22 cellular contexts compared by ENCODE assay signal in the genomic region with DNA sequence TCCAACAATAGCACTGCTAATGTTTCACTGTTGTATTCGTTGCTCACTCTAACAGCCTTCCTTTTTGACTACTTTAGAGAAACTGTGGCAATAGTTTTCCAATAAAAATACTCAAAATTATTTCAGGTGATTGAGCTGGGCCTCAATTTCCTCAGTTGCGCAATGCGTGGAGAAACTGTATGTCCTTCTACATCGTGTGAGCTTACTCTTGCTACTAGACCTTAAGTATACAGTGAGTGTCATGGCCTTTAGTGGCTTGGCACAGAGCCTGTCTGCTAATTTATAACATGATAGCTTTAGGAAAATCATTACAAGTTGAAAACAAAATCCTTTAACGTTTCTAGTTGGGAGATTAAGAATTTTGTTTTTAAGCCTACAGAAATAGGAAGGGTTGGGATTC.
"Had no signal": no experiment of that assay in that cellular context is flagged by ENCODE, and none has a peak within 500 bp of the region (broad histone marks: within the 10 kb centered on the region; RNA-seq: fewer than 3 reads in every experiment).

No MANE protein-coding gene starts in this region.

- H3K36me3 ChIP-seq: esophagus squamous epithelium, spleen, tibial nerve, upper lobe of right lung, vagina had no signal

- H3K27me3 Mint-ChIP-seq: dendritic cell treated with granulocyte-macrophage colony-stimulating factor and Interleukin-4, amounts not matched to agents 40 ng/mL and 50 ng/mL, for 4 days; stimulated activated memory B cell treated with anti-CD40 and anti-IgM and Interleukin-4, amounts not matched to agents 10 μg/mL and 1 μg/mL and 100 μg/mL, for 72 hours; stimulated activated naive CD8-positive, alpha-beta T cell treated with anti-CD3 and anti-CD28 coated beads, Interleukin-15, Interleukin-2, amounts not matched to agents 100 ng/mL and 50 ng/mL, for 24 hours had no signal

- H3K79me2 ChIP-seq: hepatocyte had no signal

- H3K27me3 ChIP-seq: esophagus squamous epithelium, hepatocyte, upper lobe of right lung, vagina had no signal

- H3K4me1 Mint-ChIP-seq: naive thymus-derived CD4-positive, alpha-beta T cell; stimulated activated memory B cell treated with anti-CD40 and anti-IgM and Interleukin-4, amounts not matched to agents 10 μg/mL and 1 μg/mL and 100 μg/mL, for 72 hours had no signal

- H3K4me3 Mint-ChIP-seq: dendritic cell treated with granulocyte-macrophage colony-stimulating factor and Interleukin-4, amounts not matched to agents 40 ng/mL and 50 ng/mL, for 4 days; naive thymus-derived CD4-positive, alpha-beta T cell; nephron progenitor cell; stimulated activated memory B cell treated with anti-CD40 and anti-IgM and Interleukin-4, amounts not matched to agents 10 μg/mL and 1 μg/mL and 100 μg/mL, for 72 hours; stimulated activated naive CD8-positive, alpha-beta T cell treated with anti-CD3 and anti-CD28 coated beads, Interleukin-15, Interleukin-2, amounts not matched to agents 100 ng/mL and 50 ng/mL, for 24 hours had no signal

- ATAC-seq: left colon; left ventricle myocardium superior; naive thymus-derived CD4-positive, alpha-beta T cell; sciatic nerve; stimulated activated memory B cell treated with anti-CD40 and anti-IgM and Interleukin-4, amounts not matched to agents 10 μg/mL and 1 μg/mL and 100 μg/mL, for 72 hours; upper lobe of right lung had no signal

- H2AFZ ChIP-seq: hepatocyte had no signal

- H3K27ac ChIP-seq: esophagus squamous epithelium, hepatocyte, spleen, tibial nerve, upper lobe of right lung, vagina had no signal

- H3K4me3 ChIP-seq: esophagus squamous epithelium, hepatocyte, lung, spleen, tibial nerve, upper lobe of right lung, vagina had no signal

- H3K9me3 Mint-ChIP-seq: dendritic cell treated with granulocyte-macrophage colony-stimulating factor and Interleukin-4, amounts not matched to agents 40 ng/mL and 50 ng/mL, for 4 days; naive thymus-derived CD4-positive, alpha-beta T cell; nephron progenitor cell; stimulated activated memory B cell treated with anti-CD40 and anti-IgM and Interleukin-4, amounts not matched to agents 10 μg/mL and 1 μg/mL and 100 μg/mL, for 72 hours; stimulated activated naive CD8-positive, alpha-beta T cell treated with anti-CD3 and anti-CD28 coated beads, Interleukin-15, Interleukin-2, amounts not matched to agents 100 ng/mL and 50 ng/mL, for 24 hours had no signal

- DNase-seq: esophagus squamous epithelium; foreskin melanocyte; head of caudate nucleus; left colon; left ventricle myocardium superior; naive thymus-derived CD4-positive, alpha-beta T cell; nephron progenitor cell; posterior cingulate gyrus; spleen; stimulated activated CD4-positive, alpha-beta T cell treated with anti-CD3 and anti-CD28 coated beads, Interleukin-15, amount 100 ng/mL, for 24 hours; stimulated activated CD4-positive, alpha-beta T cell treated with anti-CD3 and anti-CD28 coated beads, Interleukin-1b, Interleukin-23, amount 100 ng/mL, for 48 hours; stimulated activated CD4-positive, alpha-beta T cell treated with anti-CD3 and anti-CD28 coated beads, Interleukin-4, amount 100 ng/mL, for 24 hours; upper lobe of right lung had no signal

- H3K9me3 ChIP-seq: esophagus squamous epithelium, spleen, tibial nerve, upper lobe of right lung, vagina had no signal

- FAIRE-seq: colon had no signal

- H3K4me2 ChIP-seq: hepatocyte had no signal

- H3K36me3 Mint-ChIP-seq: naive thymus-derived CD4-positive, alpha-beta T cell; stimulated activated memory B cell treated with anti-CD40 and anti-IgM and Interleukin-4, amounts not matched to agents 10 μg/mL and 1 μg/mL and 100 μg/mL, for 72 hours had no signal

- H3K27ac Mint-ChIP-seq: dendritic cell treated with granulocyte-macrophage colony-stimulating factor and Interleukin-4, amounts not matched to agents 40 ng/mL and 50 ng/mL, for 4 days; naive thymus-derived CD4-positive, alpha-beta T cell; nephron progenitor cell; stimulated activated memory B cell treated with anti-CD40 and anti-IgM and Interleukin-4, amounts not matched to agents 10 μg/mL and 1 μg/mL and 100 μg/mL, for 72 hours; stimulated activated naive CD8-positive, alpha-beta T cell treated with anti-CD3 and anti-CD28 coated beads, Interleukin-15, Interleukin-2, amounts not matched to agents 100 ng/mL and 50 ng/mL, for 24 hours had no signal

- H3K4me1 ChIP-seq: esophagus squamous epithelium, spleen, tibial nerve, upper lobe of right lung, vagina had no signal
